Comparison of ENCODE assay signal across 1 cellular context in genomic region chr17:47278561-47278960, GRCh38.
TF ChIP-seq lines count a peak whose summit lies in the region.

No MANE protein-coding gene starts in this region.

TF ChIP-seq in endothelial cell of umbilical vein, 7 proteins besides CTCF, POLR2A, EP300 and RAD21:
- TF ChIP-seq MYC (IDR thresholded peaks at IDR 0.05; ENCODE audit: low read depth, low read length) = no peak
- TF ChIP-seq GATA2 (IDR thresholded peaks at IDR 0.05; ENCODE audit: insufficient read depth, insufficient read length, low read depth, low read length) = no peak
- no peak for TF ChIP-seq JUN (IDR thresholded peaks at IDR 0.05; ENCODE audit: borderline replicate concordance, insufficient read depth, insufficient read length, low read depth)
- no peak for TF ChIP-seq POLR2AphosphoS5 (IDR thresholded peaks at IDR 0.05; ENCODE audit: insufficient read depth, low read depth, low read length)
